In genomic region chr2:63765117-63765516, GRCh38 we compare ENCODE assay signal across 34 cellular contexts.
DNase-seq lines count a peak whose midpoint lies in the region; ATAC-seq and TF ChIP-seq lines count a peak whose summit lies in the region.
"Had no signal": no experiment of that assay in that cellular context is flagged by ENCODE, and none has a peak within 500 bp of the region (broad histone marks: within the 10 kb centered on the region; RNA-seq: fewer than 3 reads in every experiment).

No MANE protein-coding gene starts in this region.

- no peak overlapping the region for H2BK120ac ChIP-seq in H9 (ENCODE audit: low read depth, low read length, poor library complexity, severe bottlenecking)
- no peak overlapping the region for H2BK120ac ChIP-seq in mesenchymal stem cell (ENCODE audit: low read depth, low read length)

- no peaks in the 10 kb centered on the region for H4K20me1 ChIP-seq in H9 (ENCODE audit: control insufficient read depth, insufficient read depth, insufficient read length)
- H4K20me1 ChIP-seq: BLaER1 had no signal

- no peak overlapping the region for H3T11ph ChIP-seq in H9 (ENCODE audit: low read length)

- peaks cover 32 to 38% of the 10 kb centered on the region in 2 experiments for H3K4me1 Mint-ChIP-seq in H9
- peaks cover 19% of the 10 kb centered on the region for H3K4me1 Mint-ChIP-seq in endodermal cell
- H3K4me1 Mint-ChIP-seq: activated CD4-positive, alpha-beta T cell treated with anti-CD3 and anti-CD28 coated beads, Interleukin-2, amount 10 ng/mL, durations not matched to agents 24 days and 14 days; mesothelial cell of epicardium had no signal

- no peaks in the 10 kb centered on the region for H3K23me2 ChIP-seq in H9 (ENCODE audit: insufficient read length, low read depth, low read length, poor library complexity, severe bottlenecking)

- H3K36me3 ChIP-seq in endodermal cell (ENCODE audit: control insufficient read depth, insufficient read depth, low read length) (no peaks in the 10 kb centered on the region), mesenchymal stem cell (ENCODE audit: control insufficient read depth in 1 of 2, insufficient read depth in 2 of 2, low read depth in 1 of 2, low read length in 2 of 2) (no peaks in the 10 kb centered on the region), subcutaneous abdominal adipose tissue (ENCODE audit: control insufficient read depth in 5 of 5, insufficient read depth in 5 of 5, low read length in 5 of 5) (peaks cover 0 to 9% (median 4%) of the 10 kb centered on the region in 5 donors), brain microvascular endothelial cell (replicated peaks) (no peaks in the 10 kb centered on the region), spleen (no peaks in the 10 kb centered on the region)
- H3K36me3 ChIP-seq: adrenal gland, BLaER1, cardiac muscle cell, HAP-1, left ventricle myocardium inferior, upper lobe of left lung had no signal

- TF ChIP-seq POLR2A in spleen (IDR thresholded peaks at IDR 0.05): no peak

- peak; percentile 30 for DNase-seq in H9
- DNase-seq in endodermal cell: peak; percentile 48
- no peak for DNase-seq in mesenchymal stem cell
- DNase-seq in T-helper 9 cell: no peak
- DNase-seq in brain microvascular endothelial cell: no peak
- no peak for DNase-seq in spleen
- DNase-seq: ACHN; activated CD4-positive, alpha-beta T cell treated with anti-CD3 and anti-CD28 coated beads, Interleukin-2, amount 10 ng/mL, durations not matched to agents 24 days and 14 days; activated naive CD4-positive, alpha-beta T cell; activated T-cell treated with anti-CD3 and anti-CD28 coated beads, Interleukin-2, amount 50 U/mL, for 48 hours; adrenal gland; DMS53; head of caudate nucleus; IMR-90; left ventricle myocardium inferior; NCI-H1105; NCI-H1930; NCI-H2227 treated with DMSO at 0.1 percent for 48 hours; posterior cingulate gyrus; RPMI8226; stimulated activated CD4-positive, alpha-beta T cell treated with anti-CD3 and anti-CD28 coated beads, Interleukin-15, amount 100 ng/mL, for 24 hours; upper lobe of left lung had no signal

- no peak overlapping the region for H4K5ac ChIP-seq in H9 (ENCODE audit: insufficient read length, low read depth, low read length)

- H3K9me3 ChIP-seq in H9 (ENCODE audit: control insufficient read depth, low read depth, low read length) (no peaks in the 10 kb centered on the region), endodermal cell (ENCODE audit: control insufficient read depth, low read length) (peaks cover 12% of the 10 kb centered on the region), mesenchymal stem cell (ENCODE audit: control insufficient read depth, low read length) (peaks cover 10% of the 10 kb centered on the region), subcutaneous abdominal adipose tissue (ENCODE audit: control insufficient read depth in 5 of 5, low read length in 5 of 5) (peaks cover 0 to 4% (median 0%) of the 10 kb centered on the region in 5 donors), spleen (peaks cover 0 to 20% (median 15%) of the 10 kb centered on the region in 8 donors)
- H3K9me3 ChIP-seq: HAP-1 had no signal

- peak overlapping the region; percentile 10 for H3K4me2 ChIP-seq in H9 (ENCODE audit: insufficient read depth, insufficient read length, low read length)
- H3K4me2 ChIP-seq in mesenchymal stem cell (ENCODE audit: low read length, poor library complexity, severe bottlenecking): no peak overlapping the region
- H3K4me2 ChIP-seq: BLaER1 had no signal

- no peak overlapping the region for H2BK20ac ChIP-seq in H9 (ENCODE audit: low read depth, low read length, poor library complexity, severe bottlenecking)

- H3K9ac ChIP-seq in H9 (ENCODE audit: extremely low read depth, insufficient read length, low read length) (no peak overlapping the region), endodermal cell (ENCODE audit: extremely low read depth, low read length, poor library complexity, severe bottlenecking) (no peak overlapping the region), mesenchymal stem cell (ENCODE audit: low read length) (peak overlapping the region; percentile 80), subcutaneous abdominal adipose tissue (ENCODE audit: low read length in 5 of 5) (no peak overlapping the region)
- H3K9ac ChIP-seq: BLaER1 had no signal

- WGBS in H9 (ENCODE audit: extremely low coverage, insufficient read length, low lambda C conversion rate): no CpG with 5 or more reads among the region's 2 CpGs
- 67% methylated on average over 1 to 2 of the region's 2 CpGs for WGBS in endodermal cell (ENCODE audit: insufficient coverage in 1 of 2, insufficient read length in 1 of 2), 2 experiments
- WGBS in mesenchymal stem cell: 84% methylated on average over 2 of the region's 2 CpGs
- WGBS in spleen, 5 donors: 85 to 90% (median 88%) methylated on average over 2 of the region's 2 CpGs

- H3K27me3 ChIP-seq in H9 (ENCODE audit: insufficient read depth, low read length) (no peaks in the 10 kb centered on the region; the same call in 1 of the 2 replicates), endodermal cell (ENCODE audit: control insufficient read depth, insufficient read depth, low read length, poor library complexity, severe bottlenecking) (no peaks in the 10 kb centered on the region), mesenchymal stem cell (ENCODE audit: control insufficient read depth in 1 of 2, insufficient read depth in 1 of 2, low read length in 2 of 2) (no peaks in the 10 kb centered on the region), subcutaneous abdominal adipose tissue (ENCODE audit: control insufficient read depth in 5 of 5, insufficient read depth in 4 of 5, low read length in 5 of 5) (no peaks in the 10 kb centered on the region), brain microvascular endothelial cell (replicated peaks) (no peaks in the 10 kb centered on the region), spleen (replicated peaks in 1 of 7) (no peaks in the 10 kb centered on the region)
- H3K27me3 ChIP-seq: adrenal gland, BLaER1, cardiac muscle cell, upper lobe of left lung had no signal

- intact Hi-C loops in spleen (cut with DNase I; ENCODE audit: low total_unique reads): no loop called here

- H3K27me3 Mint-ChIP-seq in H9 (ENCODE audit: low read depth) (no peaks in the 10 kb centered on the region), endodermal cell (ENCODE audit: insufficient read depth) (no peaks in the 10 kb centered on the region)
- H3K27me3 Mint-ChIP-seq: activated CD4-positive, alpha-beta T cell treated with anti-CD3 and anti-CD28 coated beads, Interleukin-2, amount 10 ng/mL, durations not matched to agents 24 days and 14 days; dendritic cell treated with granulocyte-macrophage colony-stimulating factor and Interleukin-4, amounts not matched to agents 40 ng/mL and 50 ng/mL, for 4 days; stimulated activated naive CD8-positive, alpha-beta T cell treated with anti-CD3 and anti-CD28 coated beads, Interleukin-15, Interleukin-2, amounts not matched to agents 100 ng/mL and 50 ng/mL, for 24 hours had no signal

- H3K36me3 Mint-ChIP-seq in H9 (ENCODE audit: insufficient read depth in 1 of 3, low read depth in 3 of 3) (peaks cover 8 to 13% (median 10%) of the 10 kb centered on the region in 3 experiments; a peak in 6 of 7 replicates), endodermal cell (ENCODE audit: low read depth) (no peaks in the 10 kb centered on the region)
- H3K36me3 Mint-ChIP-seq: natural killer cell treated with Interleukin-12 subunit alpha and Interleukin-12 subunit beta and Interleukin-15 and Interleukin-18, amount 100 ng/mL, for 72 hours had no signal

- H3K4me3 Mint-ChIP-seq in H9 (peak overlapping the region; percentile 9 to 10; a peak in 2 of 5 replicates), endodermal cell (no peak overlapping the region)
- H3K4me3 Mint-ChIP-seq: activated CD4-positive, alpha-beta T cell treated with anti-CD3 and anti-CD28 coated beads, Interleukin-2, amount 10 ng/mL, durations not matched to agents 24 days and 14 days; dendritic cell treated with granulocyte-macrophage colony-stimulating factor and Interleukin-4, amounts not matched to agents 40 ng/mL and 50 ng/mL, for 4 days; mesothelial cell of epicardium; natural killer cell treated with Interleukin-12 subunit alpha and Interleukin-12 subunit beta and Interleukin-15 and Interleukin-18, amount 100 ng/mL, for 72 hours; stimulated activated naive CD8-positive, alpha-beta T cell treated with anti-CD3 and anti-CD28 coated beads, Interleukin-15, Interleukin-2, amounts not matched to agents 100 ng/mL and 50 ng/mL, for 24 hours; T-helper 1 cell treated with Interleukin-12 subunit alpha and Interleukin-12 subunit beta and Interleukin-4 antibody, amounts not matched to agents 30 μg/mL and 1 μg/mL, for 36 hours had no signal

- in situ Hi-C loops in brain microvascular endothelial cell (cut with HindIII; ENCODE audit: low pct_ligation_motif_present, low sequenced_read_pairs): no loop called here

- H4K91ac ChIP-seq in H9 (ENCODE audit: insufficient read length, low read depth, low read length) (no peak overlapping the region), mesenchymal stem cell (ENCODE audit: low read length) (no peak overlapping the region)

- H3K27ac ChIP-seq in H9 (ENCODE audit: insufficient read length, low read depth, low read length) (no peak overlapping the region), endodermal cell (ENCODE audit: low read depth, low read length) (no peak overlapping the region), mesenchymal stem cell (ENCODE audit: low read length, poor library complexity, severe bottlenecking) (no peak overlapping the region), subcutaneous abdominal adipose tissue (ENCODE audit: low read depth, low read length) (peak overlapping the region; percentile 39), brain microvascular endothelial cell (no peak overlapping the region), spleen (no peak overlapping the region)
- H3K27ac ChIP-seq: adrenal gland, BLaER1, cardiac muscle cell, HL-60, left ventricle myocardium inferior, upper lobe of left lung had no signal

- H2AFZ ChIP-seq in H9 (ENCODE audit: low read length) (no peak overlapping the region), mesenchymal stem cell (ENCODE audit: low read depth, low read length) (no peak overlapping the region)

- no peak overlapping the region for H3K4ac ChIP-seq in H9 (ENCODE audit: low read depth, low read length)
- no peak overlapping the region for H3K4ac ChIP-seq in mesenchymal stem cell (ENCODE audit: low read depth in 1 of 2, low read length in 2 of 2)

- H3K4me3 ChIP-seq in endodermal cell (ENCODE audit: low read length): no peak overlapping the region
- H3K4me3 ChIP-seq in mesenchymal stem cell (ENCODE audit: insufficient read depth in 1 of 2, low read depth in 1 of 2, low read length in 2 of 2): no peak overlapping the region
- H3K4me3 ChIP-seq in subcutaneous abdominal adipose tissue (ENCODE audit: low read depth in 1 of 5, low read length in 5 of 5): no peak overlapping the region
- no peak overlapping the region for H3K4me3 ChIP-seq in brain microvascular endothelial cell (ENCODE audit: low read depth, low read length)
- H3K4me3 ChIP-seq in spleen: no peak overlapping the region
- H3K4me3 ChIP-seq: adrenal gland, BLaER1, cardiac muscle cell, HAP-1, left ventricle myocardium inferior, upper lobe of left lung had no signal

- H3K27ac Mint-ChIP-seq in H9 (peak overlapping the region; percentile 47 to 95 (median 73); a peak in 5 of 7 replicates), endodermal cell (peak overlapping the region; percentile 9)
- H3K27ac Mint-ChIP-seq: activated CD4-positive, alpha-beta T cell treated with anti-CD3 and anti-CD28 coated beads, Interleukin-2, amount 10 ng/mL, durations not matched to agents 24 days and 14 days; dendritic cell treated with granulocyte-macrophage colony-stimulating factor and Interleukin-4, amounts not matched to agents 40 ng/mL and 50 ng/mL, for 4 days; mesothelial cell of epicardium; natural killer cell treated with Interleukin-12 subunit alpha and Interleukin-12 subunit beta and Interleukin-15 and Interleukin-18, amount 100 ng/mL, for 72 hours; stimulated activated naive CD8-positive, alpha-beta T cell treated with anti-CD3 and anti-CD28 coated beads, Interleukin-15, Interleukin-2, amounts not matched to agents 100 ng/mL and 50 ng/mL, for 24 hours; T-helper 1 cell treated with Interleukin-12 subunit alpha and Interleukin-12 subunit beta and Interleukin-4 antibody, amounts not matched to agents 30 μg/mL and 1 μg/mL, for 36 hours had no signal

- H3K9me3 Mint-ChIP-seq in H9 (peaks cover 13% of the 10 kb centered on the region in 2 experiments), endodermal cell (peaks cover 15% of the 10 kb centered on the region)
- H3K9me3 Mint-ChIP-seq: activated CD4-positive, alpha-beta T cell treated with anti-CD3 and anti-CD28 coated beads, Interleukin-2, amount 10 ng/mL, durations not matched to agents 24 days and 14 days; dendritic cell treated with granulocyte-macrophage colony-stimulating factor and Interleukin-4, amounts not matched to agents 40 ng/mL and 50 ng/mL, for 4 days; natural killer cell treated with Interleukin-12 subunit alpha and Interleukin-12 subunit beta and Interleukin-15 and Interleukin-18, amount 100 ng/mL, for 72 hours; stimulated activated naive CD8-positive, alpha-beta T cell treated with anti-CD3 and anti-CD28 coated beads, Interleukin-15, Interleukin-2, amounts not matched to agents 100 ng/mL and 50 ng/mL, for 24 hours had no signal

- H2BK15ac ChIP-seq in H9 (ENCODE audit: low read depth, low read length) (no peak overlapping the region), mesenchymal stem cell (ENCODE audit: low read depth, poor library complexity, severe bottlenecking) (no peak overlapping the region)

- no peak overlapping the region for H3K14ac ChIP-seq in H9 (ENCODE audit: insufficient read depth, low read length)
- no peak overlapping the region for H3K14ac ChIP-seq in mesenchymal stem cell (ENCODE audit: low read length in 2 of 2)

- H3K79me1 ChIP-seq in H9 (ENCODE audit: insufficient read depth, low read depth, low read length, poor library complexity, severe bottlenecking) (no peaks in the 10 kb centered on the region), mesenchymal stem cell (replicated peaks; ENCODE audit: low read length, poor library complexity, severe bottlenecking) (no peaks in the 10 kb centered on the region)

- H2BK12ac ChIP-seq in H9 (ENCODE audit: insufficient read length, low read depth, low read length) (no peak overlapping the region), mesenchymal stem cell (ENCODE audit: low read length in 2 of 2) (no peak overlapping the region)

- H3K18ac ChIP-seq in H9 (ENCODE audit: insufficient read length, low read depth, low read length) (no peak overlapping the region), mesenchymal stem cell (ENCODE audit: low read depth in 1 of 2, low read length in 2 of 2) (no peak overlapping the region)

- H4K8ac ChIP-seq in H9 (replicated peaks; ENCODE audit: insufficient read length, low read depth, low read length): no peak overlapping the region
- H4K8ac ChIP-seq in mesenchymal stem cell (ENCODE audit: low read length): peak overlapping the region; percentile 38

- H2BK5ac ChIP-seq in H9 (ENCODE audit: insufficient read length, low read length) (no peak overlapping the region), mesenchymal stem cell (ENCODE audit: low read depth, low read length, poor library complexity, severe bottlenecking) (no peak overlapping the region)

- H3K56ac ChIP-seq in H9 (ENCODE audit: insufficient read length, low read depth, low read length): no peak overlapping the region

- peaks cover 6% of the 10 kb centered on the region; the same call in 1 of the 2 replicates for H3K4me1 ChIP-seq in H9 (ENCODE audit: insufficient read depth, low read length)
- no peaks in the 10 kb centered on the region for H3K4me1 ChIP-seq in endodermal cell (ENCODE audit: control insufficient read depth, insufficient read depth, low read length)
- H3K4me1 ChIP-seq in mesenchymal stem cell (ENCODE audit: control insufficient read depth, insufficient read depth, low read depth, low read length): no peaks in the 10 kb centered on the region
- peaks cover 0 to 11% (median 4%) of the 10 kb centered on the region in 5 donors for H3K4me1 ChIP-seq in subcutaneous abdominal adipose tissue (ENCODE audit: control insufficient read depth in 5 of 5, insufficient read depth in 5 of 5, low read length in 5 of 5)
- no peaks in the 10 kb centered on the region for H3K4me1 ChIP-seq in spleen
- H3K4me1 ChIP-seq: adrenal gland, upper lobe of left lung had no signal

- H3K79me2 ChIP-seq in H9 (ENCODE audit: insufficient read depth, low read length): no peaks in the 10 kb centered on the region

- H2AK5ac ChIP-seq in H9 (ENCODE audit: insufficient read length, low read length) (no peak overlapping the region), mesenchymal stem cell (ENCODE audit: low read length, severe bottlenecking) (no peak overlapping the region)

- TF ChIP-seq CTCF in H9 (conservative IDR thresholded peaks at IDR 0.05) (no peak), endodermal cell (conservative IDR thresholded peaks at IDR 0.05) (no peak), brain microvascular endothelial cell (IDR thresholded peaks at IDR 0.05; ENCODE audit: low read depth, low read length, missing control alignments) (no peak), spleen (IDR thresholded peaks at IDR 0.05 in 8 of 11, conservative IDR thresholded peaks at IDR 0.05 in 3 of 11) (no peak)

- no peak overlapping the region for H3K23ac ChIP-seq in H9 (ENCODE audit: insufficient read length, low read depth, low read length)
- H3K23ac ChIP-seq in mesenchymal stem cell (ENCODE audit: low read length in 2 of 2): no peak overlapping the region

- ATAC-seq in GM19463 (IDR thresholded peaks at IDR 0.05; ENCODE audit: unreplicated experiment): no peak
- ATAC-seq: sciatic nerve had no signal

Comparison
In these comparisons a context has a peak if more than half of its experiments do, and no peak if none do; other contexts are left out.
1. DNase-seq: peak in H9 (single experiment) and endodermal cell (single experiment); none in mesenchymal stem cell (single experiment), T-helper 9 cell (single experiment), brain microvascular endothelial cell (single experiment) and spleen (single experiment).